In the genomic region with DNA sequence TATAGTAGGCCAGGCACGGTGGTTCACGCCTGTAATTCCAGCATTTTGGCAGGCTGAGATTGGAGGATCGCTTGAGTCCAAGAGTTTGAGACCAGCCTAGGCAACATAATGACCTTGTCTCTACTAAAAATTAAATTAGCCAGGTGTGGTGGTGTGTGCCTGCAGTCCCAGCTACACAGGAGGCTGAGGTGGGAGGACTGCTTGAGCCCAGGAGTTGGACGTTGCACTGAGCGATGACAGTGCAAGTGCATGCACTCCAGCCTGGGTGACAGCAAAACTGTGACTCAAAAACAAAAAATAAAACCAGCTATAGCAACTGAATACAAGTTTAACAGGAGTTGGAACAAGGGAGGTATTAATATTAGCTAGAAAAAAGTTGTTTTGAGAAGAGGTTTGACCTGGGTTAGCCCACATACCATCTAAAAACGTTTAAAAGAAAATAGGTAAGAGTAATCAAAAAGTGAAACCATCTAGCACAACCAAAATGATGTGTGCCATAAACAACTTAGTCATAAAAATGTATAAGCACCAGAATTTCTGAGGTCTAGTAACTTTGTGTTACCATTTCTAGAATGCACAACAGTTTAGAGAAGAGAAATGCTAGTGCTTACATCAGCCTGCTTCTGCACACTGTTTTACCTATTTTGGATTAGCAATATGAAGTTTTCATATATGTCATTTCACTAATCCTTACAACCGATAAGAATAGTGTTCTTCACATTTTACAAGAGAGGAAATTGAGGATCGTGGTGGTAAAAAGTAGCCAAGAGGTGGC, we compare ENCODE assay signal across 23 cellular contexts.
"Had no signal": no experiment of that assay in that cellular context is flagged by ENCODE, and none has a peak within 500 bp of the region (broad histone marks: within the 10 kb centered on the region; RNA-seq: fewer than 3 reads in every experiment).

No MANE protein-coding gene starts in this region.

- DNase-seq: activated CD4-positive, CD25-positive, alpha-beta regulatory T cell; activated CD8-positive, alpha-beta T cell treated with anti-CD3 and anti-CD28 coated beads for 36 hours; activated naive CD4-positive, alpha-beta T cell treated with anti-CD3 and anti-CD28 coated beads, Interleukin-2, amount 50 U/mL, for 16 hours; activated naive CD8-positive, alpha-beta T cell treated with anti-CD3 and anti-CD28 coated beads, Interleukin-2, amount 10 ng/mL, durations not matched to agents 7 days and 5 days; activated T-cell treated with anti-CD3 and anti-CD28 coated beads, Interleukin-2, amount 50 U/mL, for 4 hours; adrenal gland; anterior cingulate cortex; cerebellar nuclear complex; NCI-H1048; NCI-H2029; NCI-H2107; NCI-H2171 treated with DMSO at 0.1 percent for 48 hours; NCI-H345; NCI-H510A; NCI-H69; NK-92 treated with Interleukin-12 subunit alpha and Interleukin-12 subunit beta, amount 100 ng/mL, for 24 hours; OCI-M1; RPMI8226; T-cell had no signal

- FAIRE-seq: colon had no signal

- H3K27ac Mint-ChIP-seq: activated CD8-positive, alpha-beta T cell treated with anti-CD3 and anti-CD28 coated beads for 36 hours; activated naive CD8-positive, alpha-beta T cell treated with anti-CD3 and anti-CD28 coated beads, Interleukin-2, amount 10 ng/mL, durations not matched to agents 7 days and 5 days; T-cell had no signal

- H3K36me3 ChIP-seq: adrenal gland had no signal

- H3K27ac ChIP-seq: adrenal gland, SK-N-MC, VCaP had no signal

- H3K4me3 ChIP-seq: adrenal gland, SK-N-MC had no signal

- H3K9me3 ChIP-seq: adrenal gland had no signal

- ATAC-seq: activated CD8-positive, alpha-beta T cell treated with anti-CD3 and anti-CD28 coated beads for 36 hours; activated T-cell treated with anti-CD3 and anti-CD28 coated beads, Interleukin-2, amount 50 U/mL, for 4 hours; Panc1; T-cell had no signal

- H3K27me3 Mint-ChIP-seq: activated CD8-positive, alpha-beta T cell treated with anti-CD3 and anti-CD28 coated beads for 36 hours; activated naive CD8-positive, alpha-beta T cell treated with anti-CD3 and anti-CD28 coated beads, Interleukin-2, amount 10 ng/mL, durations not matched to agents 7 days and 5 days; T-cell had no signal

- H3K9me3 Mint-ChIP-seq: activated CD8-positive, alpha-beta T cell treated with anti-CD3 and anti-CD28 coated beads for 36 hours; activated T-cell treated with anti-CD3 and anti-CD28 coated beads, Interleukin-2, amount 50 U/mL, for 4 hours; T-cell had no signal

- H3K27me3 ChIP-seq: adrenal gland had no signal

- H3K4me3 Mint-ChIP-seq: activated CD8-positive, alpha-beta T cell treated with anti-CD3 and anti-CD28 coated beads for 36 hours; activated naive CD8-positive, alpha-beta T cell treated with anti-CD3 and anti-CD28 coated beads, Interleukin-2, amount 10 ng/mL, durations not matched to agents 7 days and 5 days; activated T-cell treated with anti-CD3 and anti-CD28 coated beads, Interleukin-2, amount 50 U/mL, for 4 hours; T-cell had no signal
